22 cellular contexts compared by ENCODE assay signal in genomic region chr6:163946437-163946836, GRCh38.
DNase-seq lines count a peak whose midpoint lies in the region; ATAC-seq lines count a peak whose summit lies in the region.
"Had no signal": no experiment of that assay in that cellular context is flagged by ENCODE, and none has a peak within 500 bp of the region (broad histone marks: within the 10 kb centered on the region; RNA-seq: fewer than 3 reads in every experiment).

No MANE protein-coding gene starts in this region.

- peak overlapping the region; percentile 15 for H3K27ac ChIP-seq in rectal smooth muscle tissue (ENCODE audit: low read depth, low read length)
- H3K27ac ChIP-seq: hepatocyte, HL-60, parathyroid adenoma, upper lobe of left lung had no signal

- H3K36me3 ChIP-seq in rectal smooth muscle tissue (ENCODE audit: control insufficient read depth, insufficient read depth, low read length) = no peaks in the 10 kb centered on the region
- H3K36me3 ChIP-seq: upper lobe of left lung had no signal

- H3K9ac ChIP-seq in rectal smooth muscle tissue (ENCODE audit: low read length) = no peak overlapping the region
- H3K9ac ChIP-seq: parathyroid adenoma had no signal

- no peak overlapping the region for H3K4me3 ChIP-seq in rectal smooth muscle tissue (ENCODE audit: low read length)
- H3K4me3 ChIP-seq: coronary artery, hepatocyte, skin epidermis, upper lobe of left lung had no signal

- intact Hi-C loops in left ventricle myocardium superior (cut with micrococcal nuclease) (no loop called here), left cardiac atrium (cut with DNase I) (no loop called here)

- DNase-seq in left ventricle myocardium superior = peak; percentile 42
- no peak for DNase-seq in left cardiac atrium
- DNase-seq in globus pallidus (ENCODE audit: low spot score) = peak; percentile 51
- DNase-seq in NCI-H82 (lab: John Stamatoyannopoulos, UW) = no peak
- DNase-seq: activated CD4-positive, alpha-beta T cell treated with anti-CD3 and anti-CD28 coated beads for 1 hour; activated CD8-positive, alpha-beta memory T cell treated with anti-CD3 and anti-CD28 coated beads for 24 hours; activated T-cell treated with anti-CD3 and anti-CD28 coated beads, Interleukin-2, amount 50 U/mL, for 72 hours; mesenchymal stem cell; naive thymus-derived CD4-positive, alpha-beta T cell; NCI-H2107; stimulated activated CD4-positive, alpha-beta T cell treated with anti-CD3 and anti-CD28 coated beads, Interleukin-2, amount 100 ng/mL, for 48 hours; stimulated activated naive CD8-positive, alpha-beta T cell treated with anti-CD3 and anti-CD28 coated beads, Interleukin-15, Interleukin-2, amounts not matched to agents 100 U/mL and 50 U/mL, for 24 hours; upper lobe of left lung had no signal

- peak; percentile 36 for ATAC-seq in left ventricle myocardium superior
- ATAC-seq in left cardiac atrium = no peak
- ATAC-seq in GM21619 (IDR thresholded peaks at IDR 0.05; ENCODE audit: unreplicated experiment) = no peak
- no peak for ATAC-seq in GM18519 (IDR thresholded peaks at IDR 0.05; ENCODE audit: low FRiP score, unreplicated experiment)
- no peak for ATAC-seq in HG03175 (IDR thresholded peaks at IDR 0.05; ENCODE audit: unreplicated experiment)
- ATAC-seq: activated T-cell treated with anti-CD3 and anti-CD28 coated beads, Interleukin-2, amount 50 U/mL, for 72 hours; naive thymus-derived CD4-positive, alpha-beta T cell; stimulated activated naive CD8-positive, alpha-beta T cell treated with anti-CD3 and anti-CD28 coated beads, Interleukin-15, Interleukin-2, amounts not matched to agents 100 U/mL and 50 U/mL, for 24 hours had no signal

- H3K27me3 ChIP-seq in rectal smooth muscle tissue (ENCODE audit: control insufficient read depth, insufficient read depth, low read length) = no peaks in the 10 kb centered on the region
- H3K27me3 ChIP-seq: upper lobe of left lung had no signal

- H3K4me1 ChIP-seq in rectal smooth muscle tissue (ENCODE audit: control insufficient read depth, insufficient read depth, low read length) = no peaks in the 10 kb centered on the region
- H3K4me1 ChIP-seq: parathyroid adenoma had no signal

Comparison
In these comparisons a context has a peak if more than half of its experiments do, and no peak if none do; other contexts are left out.
1. DNase-seq: peak in left ventricle myocardium superior (single experiment) and globus pallidus (single experiment); none in left cardiac atrium (single experiment) and NCI-H82 (single experiment).